ENCODE assay signal across 14 cellular contexts in the genomic region with DNA sequence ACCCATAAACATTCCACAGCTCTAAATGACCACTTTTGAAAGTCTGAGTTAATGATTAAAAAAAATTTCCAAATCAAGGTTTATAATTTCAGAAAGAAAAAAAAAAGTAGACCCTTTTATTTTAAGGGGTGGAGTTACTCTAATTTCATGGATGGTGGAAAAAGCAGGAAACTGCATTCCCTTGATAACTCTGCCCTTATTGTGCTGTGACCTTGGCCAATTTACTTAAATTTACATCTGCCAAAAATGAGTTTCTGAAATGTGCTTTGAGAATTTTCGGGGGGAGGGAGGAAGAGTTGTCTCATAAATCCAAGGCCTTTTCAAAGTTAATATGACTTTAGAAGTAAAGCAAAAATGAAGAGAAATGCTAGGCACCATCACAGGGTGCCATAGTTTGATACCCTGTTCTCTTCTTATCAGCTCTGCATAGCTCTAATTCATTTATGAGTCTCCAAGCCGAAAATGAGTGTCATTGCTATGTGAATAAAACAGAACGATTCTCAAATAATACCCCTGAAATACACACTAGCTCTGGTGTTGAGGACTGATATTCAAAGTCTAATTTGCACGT.
DNase-seq lines count a peak whose midpoint lies in the region; ATAC-seq and TF ChIP-seq lines count a peak whose summit lies in the region.
"Had no signal": no experiment of that assay in that cellular context is flagged by ENCODE, and none has a peak within 500 bp of the region (broad histone marks: within the 10 kb centered on the region; RNA-seq: fewer than 3 reads in every experiment).

No MANE protein-coding gene starts in this region.

- ATAC-seq in heart right ventricle (peak in 5 of 8 donors; percentile 38 to 76 (median 55)), right cardiac atrium (no peak), psoas muscle (no peak), GM21360 (IDR thresholded peaks at IDR 0.05; ENCODE audit: unreplicated experiment) (no peak)
- ATAC-seq: HCT116 had no signal

- H3K4me1 ChIP-seq in heart right ventricle (peaks cover 0 to 25% (median 0%) of the 10 kb centered on the region in 9 donors), right cardiac atrium (ENCODE audit: control insufficient read depth, insufficient read depth, low read length) (no peaks in the 10 kb centered on the region), psoas muscle (no peaks in the 10 kb centered on the region)
- H3K4me1 ChIP-seq: BLaER1 treated with 17β-estradiol and CSF1 and Interleukin-3, amounts not matched to agents 10 nM and 100 nM had no signal

- WGBS in heart right ventricle, 2 donors = 61 to 76% methylated on average over 4 of the region's 4 CpGs
- WGBS in right cardiac atrium = 65% methylated on average over 4 of the region's 4 CpGs
- 58 to 69% (median 59%) methylated on average over 4 of the region's 4 CpGs for WGBS in psoas muscle, 3 donors

- no peaks in the 10 kb centered on the region for H3K36me3 ChIP-seq in heart right ventricle
- no peaks in the 10 kb centered on the region for H3K36me3 ChIP-seq in psoas muscle (ENCODE audit: insufficient read depth in 1 of 2, low read depth in 1 of 2)
- H3K36me3 ChIP-seq: BLaER1 treated with 17β-estradiol and CSF1 and Interleukin-3, amounts not matched to agents 10 nM and 100 nM had no signal

- intact Hi-C loops in heart right ventricle (cut with DNase I) = no loop called here
- intact Hi-C loops in right cardiac atrium (cut with DNase I) = no loop called here
- intact Hi-C loops in psoas muscle (cut with DNase I) = no loop called here

- H3K4me3 ChIP-seq in heart right ventricle (no peak overlapping the region), right cardiac atrium (ENCODE audit: low read length) (no peak overlapping the region), psoas muscle (no peak overlapping the region)
- H3K4me3 ChIP-seq: BLaER1 treated with 17β-estradiol and CSF1 and Interleukin-3, amounts not matched to agents 10 nM and 100 nM; GM23248 had no signal

- H3K9me3 ChIP-seq in heart right ventricle (no peaks in the 10 kb centered on the region), right cardiac atrium (ENCODE audit: control insufficient read depth, low read length) (no peaks in the 10 kb centered on the region), psoas muscle (no peaks in the 10 kb centered on the region)
- H3K9me3 ChIP-seq: BLaER1 treated with 17β-estradiol and CSF1 and Interleukin-3, amounts not matched to agents 10 nM and 100 nM had no signal

- DNase-seq in heart right ventricle = no peak
- no peak for DNase-seq in right cardiac atrium
- DNase-seq in dermis blood vessel endothelial cell = peak; percentile 30
- DNase-seq in psoas muscle = no peak
- no peak for DNase-seq in NCI-H1048 (lab: John Stamatoyannopoulos, UW)
- DNase-seq in AG08396 (ENCODE audit: low spot score) = no peak
- DNase-seq: 8988T; CD4-positive, CD25-positive, alpha-beta regulatory T cell; DMS 273 treated with DMSO at 0.1 percent for 48 hours; GM23248; IMR-90 had no signal

- TF ChIP-seq CTCF in heart right ventricle (IDR thresholded peaks at IDR 0.05) (no peak), psoas muscle (IDR thresholded peaks at IDR 0.05) (no peak)

- H3K27me3 ChIP-seq in heart right ventricle = no peaks in the 10 kb centered on the region
- no peaks in the 10 kb centered on the region for H3K27me3 ChIP-seq in right cardiac atrium (ENCODE audit: control insufficient read depth, insufficient read depth)
- H3K27me3 ChIP-seq in psoas muscle (ENCODE audit: insufficient read depth in 3 of 3, low read length in 2 of 3) = no peaks in the 10 kb centered on the region
- H3K27me3 ChIP-seq: BLaER1 treated with 17β-estradiol and CSF1 and Interleukin-3, amounts not matched to agents 10 nM and 100 nM had no signal

- H3K27ac ChIP-seq in heart right ventricle (peak overlapping the region in 8 of 10 donors; percentile 13 to 69 (median 46)), right cardiac atrium (ENCODE audit: low read length) (no peak overlapping the region), psoas muscle (peak overlapping the region; percentile 40)
- H3K27ac ChIP-seq: BLaER1 treated with 17β-estradiol and CSF1 and Interleukin-3, amounts not matched to agents 10 nM and 100 nM; GM23248 had no signal

Comparison
In these comparisons a context has a peak if more than half of its experiments do, and no peak if none do; other contexts are left out.
1. ATAC-seq: peak in heart right ventricle (5 of 8); none in right cardiac atrium (0 of 2), psoas muscle (0 of 4) and GM21360 (single experiment).